ENCODE assay signal across 19 cellular contexts in the genomic region with DNA sequence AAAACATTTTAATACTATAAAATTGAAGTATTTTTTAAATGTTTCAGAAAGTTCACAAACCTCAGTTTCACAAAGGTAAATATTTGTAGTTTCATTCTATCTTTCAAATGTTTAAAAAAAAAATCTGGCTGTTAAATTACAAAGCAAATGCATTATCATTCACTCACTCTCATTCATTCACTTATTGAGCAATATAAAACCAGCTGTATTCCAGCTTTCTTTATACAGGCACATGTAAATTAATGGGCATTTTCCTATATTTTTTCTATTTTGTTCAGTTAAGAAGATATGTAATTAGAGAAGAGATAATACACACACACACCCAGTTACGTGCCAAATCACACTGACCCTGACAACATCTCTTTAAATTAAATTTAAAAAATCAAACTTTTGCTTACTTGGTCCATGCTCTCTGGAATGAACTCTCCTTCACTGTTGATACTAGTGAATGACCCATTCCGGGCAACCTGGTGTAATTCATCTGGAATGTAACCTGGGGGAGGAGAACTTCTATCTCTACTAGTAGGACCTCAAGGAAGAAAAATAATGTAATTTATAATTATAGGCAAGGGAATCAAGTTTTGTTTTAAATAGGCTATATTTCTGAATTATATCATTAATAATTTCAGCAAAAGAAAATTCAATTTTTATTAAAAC.
"Had no signal": no experiment of that assay in that cellular context is flagged by ENCODE, and none has a peak within 500 bp of the region (broad histone marks: within the 10 kb centered on the region; RNA-seq: fewer than 3 reads in every experiment).

No MANE protein-coding gene starts in this region.

- H3K4me1 ChIP-seq: left lung had no signal

- ATAC-seq: activated naive CD8-positive, alpha-beta T cell treated with anti-CD3 and anti-CD28 coated beads, Interleukin-2, amount 50 U/mL, for 24 hours; activated T-helper 17 cell treated with anti-CD3 and anti-CD28 coated beads, Interleukin-2, amount 50 U/mL, for 72 hours; esophagus mucosa; left lung; right cardiac atrium; stimulated activated naive CD8-positive, alpha-beta T cell treated with anti-CD3 and anti-CD28 coated beads, Interleukin-15, Interleukin-2, amounts not matched to agents 100 U/mL and 50 U/mL, for 24 hours; T-cell had no signal

- H3K4me3 ChIP-seq: cardiac muscle cell, dorsolateral prefrontal cortex, left lung, smooth muscle cell had no signal

- H3K27ac ChIP-seq: cardiac muscle cell, dorsolateral prefrontal cortex, left lung, VCaP had no signal

- H3K9me3 ChIP-seq: left lung had no signal

- DNase-seq: activated CD4-positive, alpha-beta T cell treated with anti-CD3 and anti-CD28 coated beads for 1 hour; activated CD4-positive, alpha-beta T cell treated with anti-CD3 and anti-CD28 coated beads, Interleukin-2, amount 50 U/mL, for 4 hours; activated naive CD4-positive, alpha-beta T cell treated with anti-CD3 and anti-CD28 coated beads for 36 hours; activated naive CD8-positive, alpha-beta T cell treated with anti-CD3 and anti-CD28 coated beads, Interleukin-2, amount 50 U/mL, for 24 hours; dorsolateral prefrontal cortex; endodermal cell; islet precursor cell; left lung; nucleus accumbens; right cardiac atrium; stimulated activated CD4-positive, alpha-beta T cell treated with anti-CD3 and anti-CD28 coated beads, Interleukin-4, amount 100 ng/mL, for 4 hours; stimulated activated naive CD8-positive, alpha-beta T cell treated with anti-CD3 and anti-CD28 coated beads, Interleukin-15, Interleukin-2, amounts not matched to agents 100 U/mL and 50 U/mL, for 24 hours; T-cell; T-helper 9 cell had no signal

- H3K27me3 ChIP-seq: cardiac muscle cell, dorsolateral prefrontal cortex, left lung had no signal
